Comparison of ENCODE assay signal across 9 cellular contexts in genomic region chr10:123967626-123968243, GRCh38.
DNase-seq lines count a peak whose midpoint lies in the region; ATAC-seq and TF ChIP-seq lines count a peak whose summit lies in the region.
"Had no signal": no experiment of that assay in that cellular context is flagged by ENCODE, and none has a peak within 500 bp of the region (broad histone marks: within the 10 kb centered on the region; RNA-seq: fewer than 3 reads in every experiment).

No MANE protein-coding gene starts in this region.

- ATAC-seq in lung (ENCODE audit: insufficient read depth, low FRiP score): peak; percentile 66
- no peak for ATAC-seq in GM19467 (IDR thresholded peaks at IDR 0.05; ENCODE audit: unreplicated experiment)

- H3K4me3 ChIP-seq in lung: no peak overlapping the region
- H3K4me3 ChIP-seq: BLaER1 treated with 17β-estradiol and CSF1 and Interleukin-3, amounts not matched to agents 10 nM and 100 nM had no signal

- peak; percentile 61 for DNase-seq in DMS53 (lab: John Stamatoyannopoulos, UW)
- no peak for DNase-seq in DMS53 treated with DMSO at 0.1 percent for 48 hours (lab: John Stamatoyannopoulos, UW; ENCODE audit: unreplicated experiment)
- peak; percentile 42 for DNase-seq in M059J (ENCODE audit: low read depth)
- DNase-seq in UCSD-AML1 (lab: John Stamatoyannopoulos, UW; ENCODE audit: unreplicated experiment): peak; percentile 55
- peak; percentile 14 to 51 for DNase-seq in dermis microvascular lymphatic vessel endothelial cell (ENCODE audit: low read depth in 2 of 2)
- DNase-seq in lung (ENCODE audit: low spot score): peak; percentile 67
- peak; percentile 48 to 53 for DNase-seq in stimulated activated CD8-positive, alpha-beta memory T cell treated with anti-CD3 and anti-CD28 coated beads, Interleukin-2, amount 100 ng/mL, for 48 hours (ENCODE audit: low read depth in 2 of 2)

- H3K27me3 ChIP-seq in lung (ENCODE audit: control insufficient read depth, insufficient read depth): peaks cover 5% of the 10 kb centered on the region

- WGBS in lung, 2 donors: 10 to 11% methylated on average over 19 of the region's 19 CpGs

- no peaks in the 10 kb centered on the region for H3K36me3 ChIP-seq in lung (ENCODE audit: control insufficient read depth in 2 of 2, insufficient read depth in 2 of 2, low read length in 2 of 2)
- H3K36me3 ChIP-seq: BLaER1 treated with 17β-estradiol and CSF1 and Interleukin-3, amounts not matched to agents 10 nM and 100 nM had no signal

- TF ChIP-seq CTCF in lung (IDR thresholded peaks at IDR 0.05; ENCODE audit: control extremely low read depth, extremely low read depth): peak; percentile 66

- H3K27ac ChIP-seq in lung (ENCODE audit: low read depth in 1 of 2, low read length in 1 of 2): no peak overlapping the region
- H3K27ac ChIP-seq: BLaER1 treated with 17β-estradiol and CSF1 and Interleukin-3, amounts not matched to agents 10 nM and 100 nM had no signal

- peaks cover 0 to 7% of the 10 kb centered on the region in 2 donors for H3K9me3 ChIP-seq in lung (ENCODE audit: control insufficient read depth in 2 of 2, insufficient read depth in 1 of 2, low read length in 1 of 2)

- H3K4me1 ChIP-seq in lung (ENCODE audit: control insufficient read depth in 2 of 2, insufficient read depth in 2 of 2, low read length in 2 of 2): peaks cover 0 to 2% of the 10 kb centered on the region in 2 donors
